8 cellular contexts compared by ENCODE assay signal in the genomic region with DNA sequence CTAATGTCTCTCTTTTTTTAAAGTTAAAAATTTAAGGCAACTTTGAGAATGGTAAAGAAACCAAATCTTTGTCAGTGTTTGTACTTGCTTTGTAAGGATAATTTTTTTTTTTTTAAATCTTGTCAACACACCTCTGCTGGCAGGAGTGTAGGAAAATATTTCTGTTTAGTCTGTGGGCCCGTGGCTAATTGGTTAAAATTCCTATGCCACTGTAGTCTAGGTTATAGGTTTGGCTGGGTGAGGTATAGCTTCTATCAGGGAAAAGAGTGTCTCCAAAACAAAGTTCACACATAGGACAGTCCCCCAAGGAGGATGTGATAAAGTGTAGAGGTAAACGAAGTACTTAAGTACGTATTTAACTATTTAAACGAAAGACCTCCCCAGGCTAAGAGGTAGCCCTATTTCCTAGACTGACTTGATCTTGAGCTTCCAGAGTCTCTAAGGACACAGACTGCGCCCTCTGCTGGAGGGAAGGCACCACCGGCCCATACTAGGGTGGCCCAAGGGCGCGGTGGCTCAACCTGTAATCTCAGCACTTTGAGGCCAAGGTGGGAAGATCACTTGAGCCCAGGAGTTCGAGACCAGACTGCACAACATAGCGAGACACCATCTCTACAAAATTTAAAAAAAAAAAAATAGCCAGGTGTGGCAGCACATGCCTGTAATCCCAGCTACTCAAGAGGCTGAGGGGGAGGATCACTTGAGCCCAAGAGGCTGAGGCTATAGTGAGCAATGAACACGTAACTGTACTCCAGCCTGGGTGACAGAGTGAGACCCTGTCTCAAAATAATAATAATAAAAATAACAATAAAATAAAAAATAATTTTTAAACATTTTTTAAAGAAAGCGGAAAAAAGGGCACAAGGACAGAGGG. TPM values are rescaled to one million over a fixed set of nuclear protein-coding genes. Genes with fewer than 3 reads are reported as not detected.
A peak's percentile ranks its signal among the peaks of the same experiment; 100 is the strongest.
DNase-seq lines count a peak whose midpoint lies in the region; ATAC-seq and TF ChIP-seq lines count a peak whose summit lies in the region.

No MANE protein-coding gene starts in this region.

- H3K4me1 ChIP-seq in upper lobe of left lung, result peaks cover 15 to 35% (median 30%) of the 10 kb centered on the region in 4 donors

- no peaks in the 10 kb centered on the region for H3K27me3 ChIP-seq in MG63
- H3K27me3 ChIP-seq in upper lobe of left lung, result no peaks in the 10 kb centered on the region

- peak; percentile 36 for DNase-seq in NCI-H1436 treated with DMSO at 0.1 percent for 48 hours (lab: John Stamatoyannopoulos, UW)
- no peak for DNase-seq in NCI-H1436 (lab: John Stamatoyannopoulos, UW)
- peak; percentile 66 for DNase-seq in MG63
- peak; percentile 66 for DNase-seq in SKM-1 (lab: John Stamatoyannopoulos, UW; ENCODE audit: unreplicated experiment)
- DNase-seq in activated naive CD4-positive, alpha-beta T cell treated with Interleukin-2 at 50 U/mL for 16 hours, result peak; percentile 81
- DNase-seq in glomerular visceral epithelial cell (ENCODE audit: extremely low spot score), result peak; percentile 78
- DNase-seq in posterior cingulate gyrus, result peak in 9 of 10 donors; percentile 56 to 95 (median 80)
- DNase-seq in upper lobe of left lung, result peak in 1 of 2 donors; percentile 91

- H3K36me3 ChIP-seq in MG63 (no peaks in the 10 kb centered on the region), upper lobe of left lung (no peaks in the 10 kb centered on the region)

- 21 to 29% methylated on average over 12 of the region's 12 CpGs for WGBS in upper lobe of left lung, 2 donors

- peak; percentile 75 to 88 (median 84) for TF ChIP-seq CTCF in upper lobe of left lung (IDR thresholded peaks at IDR 0.05)

- no peak for TF ChIP-seq EP300 in upper lobe of left lung (IDR thresholded peaks at IDR 0.05)

- H3K4me3 ChIP-seq in MG63, result no peak overlapping the region
- no peak overlapping the region for H3K4me3 ChIP-seq in upper lobe of left lung

- intact Hi-C loops in posterior cingulate gyrus (cut with DNase I), result loop anchor here (1.0 to 5.0 kb wide), 2 partner anchors 38 to 84 kb away; no protein-coding TSS in a partner anchor

- peak overlapping the region in 2 of 4 donors; percentile 30 to 48 for H3K27ac ChIP-seq in upper lobe of left lung

- ATAC-seq in upper lobe of left lung (ENCODE audit: low FRiP score in 2 of 2), result peak; percentile 41 to 78

- no peaks in the 10 kb centered on the region for H3K9me3 ChIP-seq in MG63
- H3K9me3 ChIP-seq in upper lobe of left lung, result no peaks in the 10 kb centered on the region

- TF ChIP-seq POLR2A in upper lobe of left lung (IDR thresholded peaks at IDR 0.05), result no peak

RNA-seq across cellular contexts. Expression of gene TEX44, which starts 8.9 kb away (rescaled TPM):
- total RNA-seq in MG63 (2014; rRNA removed; shearing (Covaris generic); ENCODE audit: low replicate concordance), result not detected in 2 replicates
- total RNA-seq in upper lobe of left lung, result not detected
